ENCODE assay signal across 20 cellular contexts in the genomic region with DNA sequence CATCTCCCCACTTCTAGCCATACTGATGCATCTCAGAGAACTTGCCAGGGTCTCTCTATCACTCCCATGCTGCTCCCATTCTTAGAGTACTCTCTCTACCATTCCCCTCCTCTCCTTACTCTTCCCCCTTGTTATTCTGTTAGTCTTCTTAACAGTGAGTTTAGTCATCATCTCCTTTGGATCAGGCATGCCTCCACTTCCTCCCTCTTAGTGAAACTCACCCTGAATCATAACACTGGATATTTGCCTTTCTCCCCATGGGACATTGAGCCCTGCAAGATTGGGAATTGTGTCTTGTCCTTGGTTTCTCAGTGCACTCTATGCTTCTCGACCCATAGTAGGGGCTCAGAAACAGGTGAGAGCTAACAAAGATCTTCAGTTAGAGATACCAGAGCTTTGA.
DNase-seq lines count a peak whose midpoint lies in the region; ATAC-seq and TF ChIP-seq lines count a peak whose summit lies in the region.
"Had no signal": no experiment of that assay in that cellular context is flagged by ENCODE, and none has a peak within 500 bp of the region (broad histone marks: within the 10 kb centered on the region; RNA-seq: fewer than 3 reads in every experiment).

No MANE protein-coding gene starts in this region.

- no peaks in the 10 kb centered on the region for H3K9me3 Mint-ChIP-seq in HFFc6
- H3K9me3 Mint-ChIP-seq: CD14-positive monocyte had no signal

- H3K27ac ChIP-seq in WERI-Rb-1 (peak overlapping the region; percentile 95), smooth muscle cell (ENCODE audit: low read depth) (no peak overlapping the region)
- H3K27ac ChIP-seq: body of pancreas had no signal

- H4K20me1 ChIP-seq in smooth muscle cell (ENCODE audit: low read depth), result no peaks in the 10 kb centered on the region

- DNase-seq in HFFc6, result peak; percentile 43
- DNase-seq in WERI-Rb-1, result no peak
- DNase-seq in fibroblast of gingiva (ENCODE audit: low read depth), result peak; percentile 11
- no peak for DNase-seq in smooth muscle cell (lab: John Stamatoyannopoulos, UW; ENCODE audit: unreplicated experiment)
- DNase-seq in SIG-M5 treated with dmso at 0.1 percent for 504 hours (lab: John Stamatoyannopoulos, UW; ENCODE audit: unreplicated experiment), result no peak
- no peak for DNase-seq in epidermal melanocyte (ENCODE audit: insufficient read length, low spot score)
- DNase-seq: activated gamma-delta T cell treated with Interleukin-2 at 50 U/mL for 16 hours; body of pancreas; DMS79 treated with DMSO at 0.1 percent for 48 hours; effector CD4-positive, alpha-beta T cell; mesenchymal stem cell; MM.1S; NCI-H1930; NCI-H526; nephron progenitor cell; T-helper 1 cell had no signal

- peaks cover 3% of the 10 kb centered on the region; the same call in 1 of the 2 replicates for H3K27me3 Mint-ChIP-seq in HFFc6 (ENCODE audit: insufficient read depth)

- peak overlapping the region; percentile 8 for H3K4me2 ChIP-seq in smooth muscle cell

- no peaks in the 10 kb centered on the region for H3K36me3 ChIP-seq in WERI-Rb-1
- no peaks in the 10 kb centered on the region for H3K36me3 ChIP-seq in smooth muscle cell (ENCODE audit: low read depth)

- no peaks in the 10 kb centered on the region for H3K9me3 ChIP-seq in WERI-Rb-1 (ENCODE audit: severe bottlenecking)
- no peaks in the 10 kb centered on the region for H3K9me3 ChIP-seq in smooth muscle cell (replicated peaks; ENCODE audit: low read depth)
- H3K9me3 ChIP-seq: body of pancreas had no signal

- no peak overlapping the region for H3K4me3 ChIP-seq in WERI-Rb-1 (ENCODE audit: low read depth, low read length)
- H3K4me3 ChIP-seq in smooth muscle cell, result no peak overlapping the region
- H3K4me3 ChIP-seq: body of pancreas had no signal

- no peak overlapping the region for H2AFZ ChIP-seq in smooth muscle cell (ENCODE audit: low read depth)

- no peak for TF ChIP-seq CTCF in HFFc6 (IDR thresholded peaks at IDR 0.05)
- TF ChIP-seq CTCF in WERI-Rb-1 (IDR thresholded peaks at IDR 0.05; ENCODE audit: low read depth, low read length), result no peak
- TF ChIP-seq CTCF in smooth muscle cell (IDR thresholded peaks at IDR 0.05; ENCODE audit: borderline replicate concordance, insufficient read depth, poor library complexity, severe bottlenecking), result no peak

- H3K4me1 ChIP-seq in smooth muscle cell (ENCODE audit: low read depth), result peaks cover 21% of the 10 kb centered on the region

- peaks cover 29% of the 10 kb centered on the region for H3F3A ChIP-seq in smooth muscle cell (ENCODE audit: low read depth)

- no peaks in the 10 kb centered on the region for H3K36me3 Mint-ChIP-seq in HFFc6 (ENCODE audit: low read depth)
- H3K36me3 Mint-ChIP-seq: CD14-positive monocyte had no signal

- no peak for ATAC-seq in activated CD4-positive, CD25-positive, alpha-beta regulatory T cell treated with anti-CD3 and anti-CD28 coated beads, Interleukin-2, amount 50 U/mL, for 24 hours
- ATAC-seq: body of pancreas, Panc1, WTC11 had no signal

- H3K27me3 ChIP-seq in WERI-Rb-1 (ENCODE audit: insufficient read depth, low read depth, severe bottlenecking) (no peaks in the 10 kb centered on the region), smooth muscle cell (ENCODE audit: low read depth) (no peaks in the 10 kb centered on the region)
- H3K27me3 ChIP-seq: body of pancreas had no signal

- peaks cover 59% of the 10 kb centered on the region for H3K4me1 Mint-ChIP-seq in HFFc6 (ENCODE audit: low read depth)
- H3K4me1 Mint-ChIP-seq: CD14-positive monocyte had no signal

- no peak overlapping the region for H3K9ac ChIP-seq in smooth muscle cell (ENCODE audit: low read depth)

- H3K27ac Mint-ChIP-seq in HFFc6, result peak overlapping the region; percentile 20
- H3K27ac Mint-ChIP-seq: CD14-positive monocyte, nephron progenitor cell, WTC11 had no signal

- WGBS in smooth muscle cell (ENCODE audit: low lambda C conversion rate), result 97% methylated on average over 1 of the region's 1 CpG

- H3K79me2 ChIP-seq in smooth muscle cell (ENCODE audit: low read depth), result no peaks in the 10 kb centered on the region

- H3K4me3 Mint-ChIP-seq in HFFc6, result no peak overlapping the region
- H3K4me3 Mint-ChIP-seq: CD14-positive monocyte, nephron progenitor cell, WTC11 had no signal

Comparison
In these comparisons a context has a peak if more than half of its experiments do, and no peak if none do; other contexts are left out.
1. DNase-seq: peak in HFFc6 (single experiment) and fibroblast of gingiva (single experiment); none in WERI-Rb-1 (single experiment), smooth muscle cell (single experiment), SIG-M5 treated with dmso at 0.1 percent for 504 hours (single experiment) and epidermal melanocyte (single experiment).